8 cellular contexts compared by ENCODE assay signal in the genomic region with DNA sequence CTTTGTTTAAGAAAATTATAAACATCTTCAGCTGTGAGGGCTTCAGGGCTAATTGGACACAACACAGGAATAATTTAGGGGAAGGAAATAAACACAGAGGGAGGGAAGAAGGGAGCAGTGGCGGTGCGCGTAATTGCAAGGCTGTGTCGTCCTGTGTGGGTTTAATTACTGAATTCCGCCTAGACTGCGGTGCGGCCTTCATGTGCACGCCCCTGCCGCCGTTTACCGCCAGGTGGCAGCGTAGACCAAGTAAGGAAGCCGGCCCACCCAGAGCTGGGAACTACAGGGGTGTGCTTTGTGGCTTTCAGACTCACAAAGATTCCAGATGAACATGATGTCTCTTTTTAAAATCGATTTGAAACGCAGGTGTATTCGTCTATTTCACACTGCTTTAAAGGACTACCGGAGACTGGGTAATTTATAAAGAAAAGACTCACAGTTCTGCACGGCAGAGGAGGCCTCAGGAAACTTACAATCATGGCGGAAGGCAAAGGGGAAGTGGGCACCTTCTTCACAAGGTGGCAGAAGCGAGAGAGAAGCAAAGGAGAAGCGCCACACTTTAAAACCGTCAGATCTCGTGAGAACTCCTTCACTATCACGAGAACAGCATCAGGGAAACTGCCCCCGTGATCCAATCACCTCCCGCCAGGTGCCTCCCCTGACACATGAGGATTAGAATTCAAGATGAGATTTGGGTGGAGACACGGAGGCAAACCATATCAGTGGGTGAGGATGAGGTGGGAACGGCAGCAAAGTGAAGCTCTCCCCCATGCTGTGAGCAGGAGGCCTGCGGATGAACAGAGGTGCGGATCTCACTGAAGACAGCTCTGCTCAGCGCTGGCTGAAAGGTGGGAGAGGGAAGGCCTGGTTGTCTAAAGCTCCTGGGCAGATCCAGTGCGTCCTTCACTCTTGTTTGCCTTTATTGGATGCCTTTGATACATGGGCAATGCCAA.
DNase-seq lines count a peak whose midpoint lies in the region; ATAC-seq and TF ChIP-seq lines count a peak whose summit lies in the region.

No MANE protein-coding gene starts in this region.

- peak; percentile 70 for ATAC-seq in CD4-positive, alpha-beta T cell (ENCODE audit: poor library complexity)
- ATAC-seq in HG03354 (IDR thresholded peaks at IDR 0.05; ENCODE audit: poor library complexity, severe bottlenecking, unreplicated experiment): peak; percentile 97
- peak; percentile 94 for ATAC-seq in naive thymus-derived CD8-positive, alpha-beta T cell

- CTCF ChIA-PET in CD4-positive, alpha-beta T cell (lab: Charles Lee): interaction anchor here (0.8 kb wide), 1 partner anchor 516 kb away, joined by 3 read pairs; no protein-coding TSS in a partner anchor

- POLR2A ChIA-PET in CD4-positive, alpha-beta T cell (lab: Charles Lee): no interaction called here
- POLR2A ChIA-PET in naive thymus-derived CD8-positive, alpha-beta T cell (lab: Charles Lee): no interaction called here

- H3K4me1 Mint-ChIP-seq in CD4-positive, alpha-beta T cell (ENCODE audit: low read depth): peaks cover 9% of the 10 kb centered on the region
- peaks cover 5 to 14% (median 9%) of the 10 kb centered on the region in 4 donors for H3K4me1 Mint-ChIP-seq in naive thymus-derived CD8-positive, alpha-beta T cell

- peaks cover 8% of the 10 kb centered on the region for H3K9me3 Mint-ChIP-seq in CD4-positive, alpha-beta T cell
- H3K9me3 Mint-ChIP-seq in naive thymus-derived CD8-positive, alpha-beta T cell: peaks cover 0 to 12% (median 4%) of the 10 kb centered on the region in 9 donors

- TF ChIP-seq CTCF in CD4-positive, alpha-beta T cell (IDR thresholded peaks at IDR 0.05): peak; percentile 50

- no peak overlapping the region for H3K27ac Mint-ChIP-seq in CD4-positive, alpha-beta T cell
- peak overlapping the region in 3 of 10 donors; percentile 67 to 77 (median 68) for H3K27ac Mint-ChIP-seq in naive thymus-derived CD8-positive, alpha-beta T cell

- H3K36me3 Mint-ChIP-seq in CD4-positive, alpha-beta T cell (ENCODE audit: low read depth): no peaks in the 10 kb centered on the region
- peaks cover 0 to 9% (median 0%) of the 10 kb centered on the region in 3 donors for H3K36me3 Mint-ChIP-seq in naive thymus-derived CD8-positive, alpha-beta T cell

- H3K4me3 Mint-ChIP-seq in CD4-positive, alpha-beta T cell: peak overlapping the region; percentile 28
- H3K4me3 Mint-ChIP-seq in naive thymus-derived CD8-positive, alpha-beta T cell: peak overlapping the region; percentile 52 to 82 (median 64)

- H3K9ac ChIP-seq in NT2/D1 (ENCODE audit: insufficient read length, low read depth): no peak overlapping the region

- no peaks in the 10 kb centered on the region for H3K36me3 ChIP-seq in NT2/D1 (ENCODE audit: insufficient read depth, insufficient read length, low read length)

- no peaks in the 10 kb centered on the region for H3K9me3 ChIP-seq in CD4-positive, alpha-beta T cell (ENCODE audit: control insufficient read depth, low read length)
- peaks cover 10% of the 10 kb centered on the region; the same call in 1 of the 2 replicates for H3K9me3 ChIP-seq in NT2/D1 (ENCODE audit: insufficient read depth, low read length)

- no peaks in the 10 kb centered on the region for H3K4me1 ChIP-seq in NT2/D1 (ENCODE audit: insufficient read depth, insufficient read length)

- intact Hi-C loops in CD4-positive, alpha-beta T cell (cut with DNase I, micrococcal nuclease): loop anchor here (2.0 to 10.0 kb wide), 3 partner anchors 220 to 520 kb away; no protein-coding TSS in a partner anchor

- no peak for TF ChIP-seq POLR2A in erythroblast (IDR thresholded peaks at IDR 0.05; ENCODE audit: low read length)

- peaks cover 41% of the 10 kb centered on the region for H3K27me3 Mint-ChIP-seq in CD4-positive, alpha-beta T cell
- H3K27me3 Mint-ChIP-seq in naive thymus-derived CD8-positive, alpha-beta T cell: peaks cover 4 to 26% (median 11%) of the 10 kb centered on the region in 5 donors

- H3K27me3 ChIP-seq in CD4-positive, alpha-beta T cell (ENCODE audit: control insufficient read depth, insufficient read depth, low read length): no peaks in the 10 kb centered on the region
- H3K27me3 ChIP-seq in NT2/D1 (ENCODE audit: insufficient read depth, insufficient read length): no peaks in the 10 kb centered on the region

- DNase-seq in CD4-positive, alpha-beta T cell: peak; percentile 12 to 71 (median 40)
- DNase-seq in GM19238 (ENCODE audit: insufficient read length, low spot score): peak; percentile 47
- DNase-seq in NT2/D1 (ENCODE audit: low read depth, low spot score): peak; percentile 64
- DNase-seq in activated T-cell treated with anti-CD3 and anti-CD28 coated beads for 24 hours (ENCODE audit: low read depth): peak; percentile 66
- peak; percentile 60 to 72 for DNase-seq in erythroblast (lab: John Stamatoyannopoulos, UW)
- DNase-seq in naive thymus-derived CD8-positive, alpha-beta T cell: peak; percentile 38 to 78 (median 64)
- peak; percentile 27 for DNase-seq in stimulated activated naive CD4-positive, alpha-beta T cell treated with Interleukin-2 at 50 U/mL for 16 hours (lab: John Stamatoyannopoulos, UW)

- no peak overlapping the region for H3K4me3 ChIP-seq in NT2/D1 (ENCODE audit: insufficient read length, low read depth)

- H3K27ac ChIP-seq in CD4-positive, alpha-beta T cell (ENCODE audit: low read depth, low read length): no peak overlapping the region
